ENCODE assay signal across 24 cellular contexts in the genomic region with DNA sequence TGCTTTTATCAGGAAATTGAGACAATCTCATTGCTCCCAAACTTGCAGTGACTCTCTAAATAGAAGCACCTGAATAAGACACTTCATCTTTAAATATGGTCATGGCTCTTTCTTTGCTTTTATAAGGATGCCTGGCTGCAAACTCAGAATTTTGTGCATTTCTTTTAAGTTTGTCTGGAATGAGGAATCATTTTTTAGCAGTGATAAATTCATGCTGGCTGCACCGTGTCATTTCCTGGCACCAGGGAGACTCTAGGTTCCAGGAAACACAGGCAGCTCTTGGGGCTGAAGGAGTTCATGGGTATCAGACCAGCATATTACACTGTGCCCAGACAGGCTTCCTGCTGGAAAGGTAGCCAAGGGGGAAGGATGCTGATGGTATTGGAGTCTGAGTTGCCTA.
DNase-seq lines count a peak whose midpoint lies in the region; ATAC-seq and TF ChIP-seq lines count a peak whose summit lies in the region.
"Had no signal": no experiment of that assay in that cellular context is flagged by ENCODE, and none has a peak within 500 bp of the region (broad histone marks: within the 10 kb centered on the region; RNA-seq: fewer than 3 reads in every experiment).

No MANE protein-coding gene starts in this region.

- no TSS peak for BruUV-seq in PC-3 (replicated peaks; lab: Mats Ljungman, UMichigan)

- H3K9me2 ChIP-seq in PC-3 (replicated peaks; ENCODE audit: low read length): no peaks in the 10 kb centered on the region

- H3K4me3 ChIP-seq in BJ (ENCODE audit: low read depth, low read length) (no peak overlapping the region), PC-3 (ENCODE audit: low read length) (no peak overlapping the region), osteoblast (ENCODE audit: insufficient read depth, low read length) (no peak overlapping the region)
- H3K4me3 ChIP-seq: coronary artery, hepatocyte, uterus had no signal

- no peak overlapping the region for H3K4me2 ChIP-seq in PC-3 (ENCODE audit: low read length)
- H3K4me2 ChIP-seq in osteoblast (ENCODE audit: insufficient read depth, low read length): peak overlapping the region; percentile 38
- H3K4me2 ChIP-seq: hepatocyte had no signal

- no peaks in the 10 kb centered on the region for H3K79me2 ChIP-seq in PC-3 (ENCODE audit: low read length)
- H3K79me2 ChIP-seq in osteoblast (ENCODE audit: insufficient read depth, low read length): no peaks in the 10 kb centered on the region
- H3K79me2 ChIP-seq: hepatocyte had no signal

- no peaks in the 10 kb centered on the region for H4K20me1 ChIP-seq in PC-3 (ENCODE audit: low read length)
- H4K20me1 ChIP-seq in osteoblast (ENCODE audit: insufficient read depth, low read length): no peaks in the 10 kb centered on the region

- peaks cover 26% of the 10 kb centered on the region for H3K4me1 ChIP-seq in PC-3 (ENCODE audit: insufficient read depth, low read length)
- peaks cover 36% of the 10 kb centered on the region for H3K4me1 ChIP-seq in osteoblast (ENCODE audit: insufficient read depth, low read length)
- H3K4me1 ChIP-seq: foreskin keratinocyte, uterus had no signal

- H3K27me3 ChIP-seq in BJ (ENCODE audit: control insufficient read depth, insufficient read depth, low read length) (no peaks in the 10 kb centered on the region), PC-3 (ENCODE audit: low read length) (no peaks in the 10 kb centered on the region), osteoblast (ENCODE audit: insufficient read depth, low read length) (no peaks in the 10 kb centered on the region)
- H3K27me3 ChIP-seq: foreskin keratinocyte, hepatocyte, uterus had no signal

- H3F3A ChIP-seq in PC-3 (ENCODE audit: low read length, unreplicated experiment): no peaks in the 10 kb centered on the region

- peak; percentile 52 for DNase-seq in BJ (ENCODE audit: low read depth)
- DNase-seq in PC-3: peak; percentile 39
- peak; percentile 49 for DNase-seq in dedifferentiated amniotic fluid mesenchymal stem cell (ENCODE audit: extremely low spot score)
- DNase-seq in osteoblast (ENCODE audit: insufficient read length, low spot score, missing footprints): peak; percentile 72
- no peak for DNase-seq in NCI-H446 (lab: John Stamatoyannopoulos, UW)
- no peak for DNase-seq in HT-29 (ENCODE audit: low spot score)
- DNase-seq: ACHN; activated CD4-positive, alpha-beta T cell treated with anti-CD3 and anti-CD28 coated beads, Interleukin-2, amount 10 ng/mL, durations not matched to agents 24 days and 14 days; activated naive CD8-positive, alpha-beta T cell treated with anti-CD3 and anti-CD28 coated beads, Interleukin-2, amount 10 ng/mL, durations not matched to agents 7 days and 5 days; CD4-positive, alpha-beta memory T cell; foreskin keratinocyte; islet precursor cell; mammary epithelial cell; naive B cell; NCI-H1105; NCI-H2081 treated with DMSO at 0.1 percent for 48 hours; NCI-H524; right cardiac atrium; substantia nigra; uterus had no signal

- intact Hi-C loops in PC-3 (cut with micrococcal nuclease): no loop called here

- no peak overlapping the region for H3K27ac ChIP-seq in PC-3 (ENCODE audit: low read length)
- H3K27ac ChIP-seq in osteoblast (ENCODE audit: low read depth, low read length): peak overlapping the region; percentile 82
- H3K27ac ChIP-seq: coronary artery, foreskin keratinocyte, hepatocyte, uterus had no signal

- 0 out of 2 replicates have a peak overlapping the region, but pooled peaks have one; percentile 5 for H2AFZ ChIP-seq in PC-3 (ENCODE audit: low read length)
- H2AFZ ChIP-seq in osteoblast (ENCODE audit: low read length): no peak overlapping the region
- H2AFZ ChIP-seq: hepatocyte had no signal

- CTCF ChIA-PET in BJ (lab: Yijun Ruan, JAX) (interaction anchor here (0.8 to 2.4 kb wide), 7 partner anchors 13 to 220 kb away, joined by 4 to 9 read pairs (median 5); no protein-coding TSS in a partner anchor), PC-3 (lab: Charles Lee) (interaction anchor here (0.6 kb wide), 1 partner anchor 14 kb away, joined by 9 read pairs; no protein-coding TSS in a partner anchor)

- no peaks in the 10 kb centered on the region for H3K36me3 ChIP-seq in BJ (ENCODE audit: control insufficient read depth, insufficient read depth, low read length)
- no peaks in the 10 kb centered on the region for H3K36me3 ChIP-seq in PC-3 (ENCODE audit: low read depth, low read length)
- H3K36me3 ChIP-seq in osteoblast (ENCODE audit: insufficient read depth, low read length): no peaks in the 10 kb centered on the region
- H3K36me3 ChIP-seq: uterus had no signal

- ATAC-seq in PC-3 (peak; percentile 44; the same call in 1 of the 2 replicates), GM18868 (IDR thresholded peaks at IDR 0.05; ENCODE audit: unreplicated experiment) (no peak), GM18502 (IDR thresholded peaks at IDR 0.05; ENCODE audit: poor library complexity, unreplicated experiment) (no peak)
- ATAC-seq: foreskin keratinocyte, right cardiac atrium had no signal

- POLR2A ChIA-PET in BJ (lab: Charles Lee): no interaction called here
- POLR2A ChIA-PET in PC-3 (lab: Charles Lee; ENCODE audit: unreplicated experiment): no interaction called here

- H3K9me3 ChIP-seq in PC-3 (ENCODE audit: low read length) (no peaks in the 10 kb centered on the region), osteoblast (ENCODE audit: low read depth, low read length) (no peaks in the 10 kb centered on the region)
- H3K9me3 ChIP-seq: uterus had no signal

- H3K9ac ChIP-seq in PC-3 (ENCODE audit: low read length): no peak overlapping the region

- TF ChIP-seq CTCF in BJ (IDR thresholded peaks at IDR 0.05; ENCODE audit: insufficient read depth, low read depth, low read length) (no peak), PC-3 (conservative IDR thresholded peaks at IDR 0.05; ENCODE audit: low read depth, low read length) (no peak), osteoblast (IDR thresholded peaks at IDR 0.05; ENCODE audit: extremely low read depth, low read depth, low read length) (no peak)

Comparison
In these comparisons a context has a peak if more than half of its experiments do, and no peak if none do; other contexts are left out.
1. DNase-seq: peak in BJ (single experiment), PC-3 (single experiment), dedifferentiated amniotic fluid mesenchymal stem cell (single experiment) and osteoblast (single experiment); none in NCI-H446 (0 of 2) and HT-29 (single experiment).